Comparison of ENCODE assay signal across 1 cellular context in the genomic region with DNA sequence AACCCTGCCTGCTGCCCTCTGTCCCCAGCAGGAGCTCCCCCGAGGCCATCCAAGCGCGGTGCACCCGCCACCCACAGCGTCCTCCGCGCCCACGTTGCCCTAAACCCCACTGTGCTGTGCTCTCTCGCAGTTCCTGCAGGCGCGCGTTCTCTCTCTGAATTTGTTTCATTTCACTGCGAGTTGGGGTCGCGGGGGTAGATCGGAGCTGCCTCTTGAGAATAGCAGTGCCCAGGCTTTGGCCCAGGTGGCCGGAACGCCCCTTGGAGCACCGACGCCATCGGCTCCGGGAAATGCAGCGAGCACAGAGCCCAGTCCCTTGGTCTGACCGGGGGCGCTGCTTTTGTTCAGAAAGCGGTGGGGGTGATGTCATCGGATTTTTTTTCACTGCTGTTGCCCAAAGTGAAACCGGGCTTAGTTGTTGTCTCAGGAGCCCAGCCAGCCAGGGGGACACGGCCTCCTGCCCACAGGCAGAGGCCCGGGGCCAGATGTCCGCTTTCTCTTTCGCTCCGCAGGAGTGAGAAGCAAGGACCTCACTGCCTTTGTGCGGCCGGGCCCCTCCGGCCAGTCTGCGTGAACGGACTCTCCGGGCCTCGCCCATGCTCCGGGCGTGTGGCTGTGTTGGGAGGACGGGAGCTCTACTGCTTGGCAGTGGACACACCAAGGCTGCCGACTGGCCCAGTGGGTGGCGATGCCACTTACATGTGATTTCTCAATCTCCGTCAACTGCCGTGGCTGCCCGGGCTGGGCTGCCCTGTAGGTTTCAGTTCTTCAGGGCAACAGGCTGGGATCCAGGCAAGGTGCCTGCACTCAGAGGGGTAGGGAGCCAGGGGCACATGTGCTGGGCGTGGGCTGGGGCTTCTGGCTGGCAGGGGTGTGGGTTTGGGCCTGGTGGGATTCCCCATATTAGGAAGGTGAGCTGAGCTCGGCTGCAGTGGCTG.
TF ChIP-seq lines count a peak whose summit lies in the region.

No MANE protein-coding gene starts in this region.

TF ChIP-seq in H1, 55 proteins besides CTCF, POLR2A, EP300 and RAD21:
- TF ChIP-seq CHD7 (IDR thresholded peaks at IDR 0.05; ENCODE audit: insufficient replicate concordance, low read length), result no peak
- no peak for TF ChIP-seq HDAC6 (IDR thresholded peaks at IDR 0.05; ENCODE audit: low read depth, low read length)
- TF ChIP-seq TAF7 (optimal IDR thresholded peaks at IDR 0.05; ENCODE audit: borderline replicate concordance, low read depth, low read length), result no peak
- no peak for TF ChIP-seq TEAD4 (IDR thresholded peaks at IDR 0.05; ENCODE audit: low read depth, low read length)
- no peak for TF ChIP-seq TBP (IDR thresholded peaks at IDR 0.05; ENCODE audit: low read depth, low read length)
- no peak for TF ChIP-seq HDAC2 (IDR thresholded peaks at IDR 0.05; ENCODE audit: borderline replicate concordance in 1 of 2, low read depth in 2 of 2, low read length in 2 of 2)
- no peak for TF ChIP-seq RBBP5 (IDR thresholded peaks at IDR 0.05; ENCODE audit: borderline replicate concordance, low read depth, low read length)
- no peak for TF ChIP-seq SIRT6 (IDR thresholded peaks at IDR 0.05; ENCODE audit: low read length)
- TF ChIP-seq JUN (IDR thresholded peaks at IDR 0.05; ENCODE audit: low read depth, low read length), result no peak
- TF ChIP-seq TAF1 (IDR thresholded peaks at IDR 0.05; ENCODE audit: low read depth, low read length), result no peak
- TF ChIP-seq ATF2 (IDR thresholded peaks at IDR 0.05; ENCODE audit: low read length), result no peak
- no peak for TF ChIP-seq KDM5A (IDR thresholded peaks at IDR 0.05; ENCODE audit: low read length)
- no peak for TF ChIP-seq MAFK (IDR thresholded peaks at IDR 0.05; ENCODE audit: low read depth, low read length)
